1 cellular context compared by ENCODE assay signal in the genomic region with DNA sequence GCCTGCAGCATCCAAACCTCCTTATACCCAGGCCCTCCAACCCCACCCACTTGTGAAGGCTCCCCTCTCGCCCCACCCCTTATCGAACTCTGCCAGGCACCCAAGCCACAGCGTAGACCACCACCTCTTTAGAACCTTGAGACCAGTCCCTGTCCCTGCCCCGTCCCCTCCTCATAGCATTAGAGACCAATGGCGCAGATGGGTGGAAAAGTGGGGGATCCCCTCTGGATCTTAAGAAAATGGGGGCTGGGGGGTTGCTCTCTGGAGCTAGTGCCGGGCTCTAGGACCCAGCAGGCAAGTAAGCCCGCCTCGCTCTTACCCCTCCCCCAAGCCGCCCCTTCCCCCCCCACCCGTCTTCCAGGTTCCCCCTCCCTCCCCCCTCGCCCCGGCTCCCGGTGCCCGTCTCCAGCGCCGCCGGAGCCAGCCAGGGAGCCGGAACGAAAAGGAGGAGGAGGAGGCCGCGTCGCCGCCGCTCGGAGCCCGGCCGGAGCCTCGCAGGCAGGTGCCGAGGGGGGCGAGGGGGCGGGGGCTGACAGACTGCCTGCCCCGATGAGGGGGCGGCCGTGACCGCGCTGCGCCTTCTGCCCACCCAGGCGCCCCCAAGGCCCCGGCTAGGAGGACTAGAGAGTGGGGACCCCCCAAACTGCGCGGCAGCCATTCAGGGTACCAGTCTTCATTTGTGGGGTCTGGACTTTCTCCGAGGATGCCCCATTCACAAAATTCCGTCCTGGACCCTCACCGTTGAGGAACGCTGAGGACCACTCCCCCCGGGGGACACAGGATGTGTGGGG.
TF ChIP-seq lines count a peak whose summit lies in the region.

A gene with protein sequence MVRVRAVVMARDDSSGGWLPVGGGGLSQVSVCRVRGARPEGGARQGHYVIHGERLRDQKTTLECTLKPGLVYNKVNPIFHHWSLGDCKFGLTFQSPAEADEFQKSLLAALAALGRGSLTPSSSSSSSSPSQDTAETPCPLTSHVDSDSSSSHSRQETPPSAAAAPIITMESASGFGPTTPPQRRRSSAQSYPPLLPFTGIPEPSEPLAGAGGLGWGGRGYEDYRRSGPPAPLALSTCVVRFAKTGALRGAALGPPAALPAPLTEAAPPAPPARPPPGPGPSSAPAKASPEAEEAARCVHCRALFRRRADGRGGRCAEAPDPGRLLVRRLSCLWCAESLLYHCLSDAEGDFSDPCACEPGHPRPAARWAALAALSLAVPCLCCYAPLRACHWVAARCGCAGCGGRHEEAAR (plus strand): TSS at position 388 of the 791 bp plus-strand sequence. CDS start 1,606 bp downstream, outside the sequence.

TF ChIP-seq in HEK293, 187 proteins besides CTCF, POLR2A, EP300 and RAD21 (continued from another document and continues in another):
- TF ChIP-seq, protein P1, sequence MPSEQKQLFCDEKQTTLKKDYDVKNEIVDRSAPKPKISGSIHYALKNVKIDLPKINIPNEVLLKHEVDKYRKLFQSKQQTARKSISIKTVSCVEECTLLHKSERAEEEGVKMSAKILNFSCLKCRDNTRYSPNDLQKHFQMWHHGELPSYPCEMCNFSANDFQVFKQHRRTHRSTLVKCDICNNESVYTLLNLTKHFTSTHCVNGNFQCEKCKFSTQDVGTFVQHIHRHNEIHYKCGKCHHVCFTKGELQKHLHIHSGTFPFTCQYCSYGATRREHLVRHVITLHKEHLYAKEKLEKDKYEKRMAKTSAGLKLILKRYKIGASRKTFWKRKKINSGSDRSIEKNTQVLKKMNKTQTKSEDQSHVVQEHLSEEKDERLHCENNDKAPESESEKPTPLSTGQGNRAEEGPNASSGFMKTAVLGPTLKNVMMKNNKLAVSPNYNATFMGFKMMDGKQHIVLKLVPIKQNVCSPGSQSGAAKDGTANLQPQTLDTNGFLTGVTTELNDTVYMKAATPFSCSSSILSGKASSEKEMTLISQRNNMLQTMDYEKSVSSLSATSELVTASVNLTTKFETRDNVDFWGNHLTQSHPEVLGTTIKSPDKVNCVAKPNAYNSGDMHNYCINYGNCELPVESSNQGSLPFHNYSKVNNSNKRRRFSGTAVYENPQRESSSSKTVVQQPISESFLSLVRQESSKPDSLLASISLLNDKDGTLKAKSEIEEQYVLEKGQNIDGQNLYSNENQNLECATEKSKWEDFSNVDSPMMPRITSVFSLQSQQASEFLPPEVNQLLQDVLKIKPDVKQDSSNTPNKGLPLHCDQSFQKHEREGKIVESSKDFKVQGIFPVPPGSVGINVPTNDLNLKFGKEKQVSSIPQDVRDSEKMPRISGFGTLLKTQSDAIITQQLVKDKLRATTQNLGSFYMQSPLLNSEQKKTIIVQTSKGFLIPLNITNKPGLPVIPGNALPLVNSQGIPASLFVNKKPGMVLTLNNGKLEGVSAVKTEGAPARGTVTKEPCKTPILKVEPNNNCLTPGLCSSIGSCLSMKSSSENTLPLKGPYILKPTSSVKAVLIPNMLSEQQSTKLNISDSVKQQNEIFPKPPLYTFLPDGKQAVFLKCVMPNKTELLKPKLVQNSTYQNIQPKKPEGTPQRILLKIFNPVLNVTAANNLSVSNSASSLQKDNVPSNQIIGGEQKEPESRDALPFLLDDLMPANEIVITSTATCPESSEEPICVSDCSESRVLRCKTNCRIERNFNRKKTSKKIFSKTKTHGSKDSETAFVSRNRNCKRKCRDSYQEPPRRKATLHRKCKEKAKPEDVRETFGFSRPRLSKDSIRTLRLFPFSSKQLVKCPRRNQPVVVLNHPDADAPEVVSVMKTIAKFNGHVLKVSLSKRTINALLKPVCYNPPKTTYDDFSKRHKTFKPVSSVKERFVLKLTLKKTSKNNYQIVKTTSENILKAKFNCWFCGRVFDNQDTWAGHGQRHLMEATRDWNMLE (tag by site-specific recombination; conservative IDR thresholded peaks at IDR 0.05; ENCODE audit: low read depth) = no peak
- TF ChIP-seq GLI2 (tag by site-specific recombination; IDR thresholded peaks at IDR 0.05; ENCODE audit: borderline replicate concordance, low read depth) (no peak), SALL2 (tag by site-specific recombination; IDR thresholded peaks at IDR 0.05; ENCODE audit: borderline replicate concordance) (no peak), SCRT2 (tag by site-specific recombination; IDR thresholded peaks at IDR 0.05) (peak; percentile 27; the same call in 1 of the 2 replicates), BCL11B (tag by site-specific recombination; IDR thresholded peaks at IDR 0.05; ENCODE audit: low read depth) (no peak), ZNF792 (tag by site-specific recombination; IDR thresholded peaks at IDR 0.05) (no peak), ZNF549 (tag by site-specific recombination; IDR thresholded peaks at IDR 0.05) (no peak), ZNF670 (tag by site-specific recombination; IDR thresholded peaks at IDR 0.05; ENCODE audit: low read depth) (no peak), REPIN1 (tag by site-specific recombination; IDR thresholded peaks at IDR 0.05; ENCODE audit: low read depth) (no peak), KLF7 (tag by site-specific recombination; IDR thresholded peaks at IDR 0.05; ENCODE audit: borderline replicate concordance) (peak; percentile 46; the same call in 1 of the 2 replicates), ZFP3 (tag by site-specific recombination; IDR thresholded peaks at IDR 0.05; ENCODE audit: low read depth) (no peak), ZBTB21 (tag by site-specific recombination; IDR thresholded peaks at IDR 0.05) (peak; percentile 54), ZNF76 (tag by site-specific recombination; IDR thresholded peaks at IDR 0.05; ENCODE audit: borderline replicate concordance, low read depth) (peak; percentile 34; the same call in 1 of the 2 replicates), ZNF837 (tag by site-specific recombination; IDR thresholded peaks at IDR 0.05) (no peak), ZNF174 (tag by site-specific recombination; IDR thresholded peaks at IDR 0.05) (no peak), ZNF843 (tag by site-specific recombination; IDR thresholded peaks at IDR 0.05) (peak; percentile 49; the same call in 1 of the 2 replicates), ZBTB48 (tag by site-specific recombination; IDR thresholded peaks at IDR 0.05) (peak; percentile 80)
- TF ChIP-seq, protein P2, sequence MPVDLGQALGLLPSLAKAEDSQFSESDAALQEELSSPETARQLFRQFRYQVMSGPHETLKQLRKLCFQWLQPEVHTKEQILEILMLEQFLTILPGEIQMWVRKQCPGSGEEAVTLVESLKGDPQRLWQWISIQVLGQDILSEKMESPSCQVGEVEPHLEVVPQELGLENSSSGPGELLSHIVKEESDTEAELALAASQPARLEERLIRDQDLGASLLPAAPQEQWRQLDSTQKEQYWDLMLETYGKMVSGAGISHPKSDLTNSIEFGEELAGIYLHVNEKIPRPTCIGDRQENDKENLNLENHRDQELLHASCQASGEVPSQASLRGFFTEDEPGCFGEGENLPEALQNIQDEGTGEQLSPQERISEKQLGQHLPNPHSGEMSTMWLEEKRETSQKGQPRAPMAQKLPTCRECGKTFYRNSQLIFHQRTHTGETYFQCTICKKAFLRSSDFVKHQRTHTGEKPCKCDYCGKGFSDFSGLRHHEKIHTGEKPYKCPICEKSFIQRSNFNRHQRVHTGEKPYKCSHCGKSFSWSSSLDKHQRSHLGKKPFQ (tag by site-specific recombination; IDR thresholded peaks at IDR 0.05) = no peak
- TF ChIP-seq, protein P3, sequence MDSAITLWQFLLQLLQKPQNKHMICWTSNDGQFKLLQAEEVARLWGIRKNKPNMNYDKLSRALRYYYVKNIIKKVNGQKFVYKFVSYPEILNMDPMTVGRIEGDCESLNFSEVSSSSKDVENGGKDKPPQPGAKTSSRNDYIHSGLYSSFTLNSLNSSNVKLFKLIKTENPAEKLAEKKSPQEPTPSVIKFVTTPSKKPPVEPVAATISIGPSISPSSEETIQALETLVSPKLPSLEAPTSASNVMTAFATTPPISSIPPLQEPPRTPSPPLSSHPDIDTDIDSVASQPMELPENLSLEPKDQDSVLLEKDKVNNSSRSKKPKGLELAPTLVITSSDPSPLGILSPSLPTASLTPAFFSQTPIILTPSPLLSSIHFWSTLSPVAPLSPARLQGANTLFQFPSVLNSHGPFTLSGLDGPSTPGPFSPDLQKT (IDR thresholded peaks at IDR 0.05; ENCODE audit: borderline replicate concordance, low read depth, low read length) = no peak
- TF ChIP-seq, protein P4, sequence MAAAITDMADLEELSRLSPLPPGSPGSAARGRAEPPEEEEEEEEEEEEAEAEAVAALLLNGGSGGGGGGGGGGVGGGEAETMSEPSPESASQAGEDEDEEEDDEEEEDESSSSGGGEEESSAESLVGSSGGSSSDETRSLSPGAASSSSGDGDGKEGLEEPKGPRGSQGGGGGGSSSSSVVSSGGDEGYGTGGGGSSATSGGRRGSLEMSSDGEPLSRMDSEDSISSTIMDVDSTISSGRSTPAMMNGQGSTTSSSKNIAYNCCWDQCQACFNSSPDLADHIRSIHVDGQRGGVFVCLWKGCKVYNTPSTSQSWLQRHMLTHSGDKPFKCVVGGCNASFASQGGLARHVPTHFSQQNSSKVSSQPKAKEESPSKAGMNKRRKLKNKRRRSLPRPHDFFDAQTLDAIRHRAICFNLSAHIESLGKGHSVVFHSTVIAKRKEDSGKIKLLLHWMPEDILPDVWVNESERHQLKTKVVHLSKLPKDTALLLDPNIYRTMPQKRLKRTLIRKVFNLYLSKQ (tag by site-specific recombination; IDR thresholded peaks at IDR 0.05; ENCODE audit: borderline replicate concordance) = no peak
- TF ChIP-seq, protein P5, sequence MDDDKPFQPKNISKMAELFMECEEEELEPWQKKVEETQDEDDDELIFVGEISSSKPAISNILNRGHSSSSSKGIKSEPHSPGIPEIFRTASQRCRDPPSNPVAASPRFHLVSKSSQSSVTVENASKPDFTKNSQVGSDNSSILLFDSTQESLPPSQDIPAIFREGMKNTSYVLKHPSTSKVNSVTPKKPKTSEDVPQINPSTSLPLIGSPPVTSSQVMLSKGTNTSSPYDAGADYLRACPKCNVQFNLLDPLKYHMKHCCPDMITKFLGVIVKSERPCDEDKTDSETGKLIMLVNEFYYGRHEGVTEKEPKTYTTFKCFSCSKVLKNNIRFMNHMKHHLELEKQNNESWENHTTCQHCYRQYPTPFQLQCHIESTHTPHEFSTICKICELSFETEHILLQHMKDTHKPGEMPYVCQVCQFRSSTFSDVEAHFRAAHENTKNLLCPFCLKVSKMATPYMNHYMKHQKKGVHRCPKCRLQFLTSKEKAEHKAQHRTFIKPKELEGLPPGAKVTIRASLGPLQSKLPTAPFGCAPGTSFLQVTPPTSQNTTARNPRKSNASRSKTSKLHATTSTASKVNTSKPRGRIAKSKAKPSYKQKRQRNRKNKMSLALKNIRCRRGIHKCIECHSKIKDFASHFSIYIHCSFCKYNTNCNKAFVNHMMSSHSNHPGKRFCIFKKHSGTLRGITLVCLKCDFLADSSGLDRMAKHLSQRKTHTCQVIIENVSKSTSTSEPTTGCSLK (tag by site-specific recombination; IDR thresholded peaks at IDR 0.05) = no peak
- TF ChIP-seq, protein P6, sequence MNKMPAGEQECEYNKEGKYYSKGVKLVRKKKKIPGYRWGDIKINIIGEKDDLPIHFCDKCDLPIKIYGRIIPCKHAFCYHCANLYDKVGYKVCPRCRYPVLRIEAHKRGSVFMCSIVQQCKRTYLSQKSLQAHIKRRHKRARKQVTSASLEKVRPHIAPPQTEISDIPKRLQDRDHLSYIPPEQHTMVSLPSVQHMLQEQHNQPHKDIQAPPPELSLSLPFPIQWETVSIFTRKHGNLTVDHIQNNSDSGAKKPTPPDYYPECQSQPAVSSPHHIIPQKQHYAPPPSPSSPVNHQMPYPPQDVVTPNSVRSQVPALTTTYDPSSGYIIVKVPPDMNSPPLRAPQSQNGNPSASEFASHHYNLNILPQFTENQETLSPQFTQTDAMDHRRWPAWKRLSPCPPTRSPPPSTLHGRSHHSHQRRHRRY (tag by site-specific recombination; IDR thresholded peaks at IDR 0.05) = no peak
- TF ChIP-seq, protein P7, sequence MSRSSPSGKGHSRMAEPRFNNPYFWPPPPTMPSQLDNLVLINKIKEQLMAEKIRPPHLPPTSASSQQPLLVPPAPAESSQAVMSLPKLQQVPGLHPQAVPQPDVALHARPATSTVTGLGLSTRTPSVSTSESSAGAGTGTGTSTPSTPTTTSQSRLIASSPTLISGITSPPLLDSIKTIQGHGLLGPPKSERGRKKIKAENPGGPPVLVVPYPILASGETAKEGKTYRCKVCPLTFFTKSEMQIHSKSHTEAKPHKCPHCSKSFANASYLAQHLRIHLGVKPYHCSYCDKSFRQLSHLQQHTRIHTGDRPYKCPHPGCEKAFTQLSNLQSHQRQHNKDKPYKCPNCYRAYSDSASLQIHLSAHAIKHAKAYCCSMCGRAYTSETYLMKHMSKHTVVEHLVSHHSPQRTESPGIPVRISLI (tag by site-specific recombination; IDR thresholded peaks at IDR 0.05) = no peak
- TF ChIP-seq, protein P8, sequence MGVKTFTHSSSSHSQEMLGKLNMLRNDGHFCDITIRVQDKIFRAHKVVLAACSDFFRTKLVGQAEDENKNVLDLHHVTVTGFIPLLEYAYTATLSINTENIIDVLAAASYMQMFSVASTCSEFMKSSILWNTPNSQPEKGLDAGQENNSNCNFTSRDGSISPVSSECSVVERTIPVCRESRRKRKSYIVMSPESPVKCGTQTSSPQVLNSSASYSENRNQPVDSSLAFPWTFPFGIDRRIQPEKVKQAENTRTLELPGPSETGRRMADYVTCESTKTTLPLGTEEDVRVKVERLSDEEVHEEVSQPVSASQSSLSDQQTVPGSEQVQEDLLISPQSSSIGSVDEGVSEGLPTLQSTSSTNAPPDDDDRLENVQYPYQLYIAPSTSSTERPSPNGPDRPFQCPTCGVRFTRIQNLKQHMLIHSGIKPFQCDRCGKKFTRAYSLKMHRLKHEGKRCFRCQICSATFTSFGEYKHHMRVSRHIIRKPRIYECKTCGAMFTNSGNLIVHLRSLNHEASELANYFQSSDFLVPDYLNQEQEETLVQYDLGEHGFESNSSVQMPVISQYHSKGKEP (tag by site-specific recombination; IDR thresholded peaks at IDR 0.05) = peak; percentile 28; the same call in 1 of the 2 replicates
- TF ChIP-seq, protein P9, sequence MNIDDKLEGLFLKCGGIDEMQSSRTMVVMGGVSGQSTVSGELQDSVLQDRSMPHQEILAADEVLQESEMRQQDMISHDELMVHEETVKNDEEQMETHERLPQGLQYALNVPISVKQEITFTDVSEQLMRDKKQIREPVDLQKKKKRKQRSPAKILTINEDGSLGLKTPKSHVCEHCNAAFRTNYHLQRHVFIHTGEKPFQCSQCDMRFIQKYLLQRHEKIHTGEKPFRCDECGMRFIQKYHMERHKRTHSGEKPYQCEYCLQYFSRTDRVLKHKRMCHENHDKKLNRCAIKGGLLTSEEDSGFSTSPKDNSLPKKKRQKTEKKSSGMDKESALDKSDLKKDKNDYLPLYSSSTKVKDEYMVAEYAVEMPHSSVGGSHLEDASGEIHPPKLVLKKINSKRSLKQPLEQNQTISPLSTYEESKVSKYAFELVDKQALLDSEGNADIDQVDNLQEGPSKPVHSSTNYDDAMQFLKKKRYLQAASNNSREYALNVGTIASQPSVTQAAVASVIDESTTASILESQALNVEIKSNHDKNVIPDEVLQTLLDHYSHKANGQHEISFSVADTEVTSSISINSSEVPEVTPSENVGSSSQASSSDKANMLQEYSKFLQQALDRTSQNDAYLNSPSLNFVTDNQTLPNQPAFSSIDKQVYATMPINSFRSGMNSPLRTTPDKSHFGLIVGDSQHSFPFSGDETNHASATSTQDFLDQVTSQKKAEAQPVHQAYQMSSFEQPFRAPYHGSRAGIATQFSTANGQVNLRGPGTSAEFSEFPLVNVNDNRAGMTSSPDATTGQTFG (tag by site-specific recombination; IDR thresholded peaks at IDR 0.05; ENCODE audit: borderline replicate concordance) = no peak
- TF ChIP-seq, protein P10, sequence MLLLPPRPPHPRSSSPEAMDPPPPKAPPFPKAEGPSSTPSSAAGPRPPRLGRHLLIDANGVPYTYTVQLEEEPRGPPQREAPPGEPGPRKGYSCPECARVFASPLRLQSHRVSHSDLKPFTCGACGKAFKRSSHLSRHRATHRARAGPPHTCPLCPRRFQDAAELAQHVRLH (tag by site-specific recombination; IDR thresholded peaks at IDR 0.05) = peak; percentile 49; the same call in 1 of the 2 replicates
